Comparison of ENCODE assay signal across 16 cellular contexts in the genomic region with DNA sequence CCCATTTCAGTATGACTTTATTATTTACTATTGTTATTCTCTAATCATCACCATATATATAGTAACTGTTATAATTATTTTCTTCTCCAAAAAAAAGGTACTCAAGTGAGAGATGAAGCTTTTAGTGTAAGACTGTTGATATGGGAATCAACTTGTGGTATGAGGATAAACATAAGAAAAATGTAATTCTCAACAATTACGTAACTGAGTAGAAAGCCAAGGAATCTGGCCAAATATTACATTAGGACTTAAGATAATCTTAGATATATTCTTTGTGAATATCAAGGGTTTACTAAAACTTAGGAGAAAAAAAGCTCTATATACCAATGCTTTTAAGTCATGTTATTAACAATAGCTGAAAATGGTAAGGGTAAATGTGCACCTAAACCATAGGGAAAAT. TPM values are rescaled to one million over a fixed set of nuclear protein-coding genes. Genes with fewer than 3 reads are reported as not detected.
A peak's percentile ranks its signal among the peaks of the same experiment; 100 is the strongest.
DNase-seq lines count a peak whose midpoint lies in the region; ATAC-seq, FAIRE-seq and TF ChIP-seq lines count a peak whose summit lies in the region.
"Had no signal": no experiment of that assay in that cellular context is flagged by ENCODE, and none has a peak within 500 bp of the region (broad histone marks: within the 10 kb centered on the region; RNA-seq: fewer than 3 reads in every experiment).

No MANE protein-coding gene starts in this region.

- no peaks in the 10 kb centered on the region for H4K20me1 ChIP-seq in osteoblast (ENCODE audit: insufficient read depth, low read length)

- H3K4me1 Mint-ChIP-seq in nephron progenitor cell = no peaks in the 10 kb centered on the region
- H3K4me1 Mint-ChIP-seq: CD14-positive monocyte had no signal

- no peak overlapping the region for H3K4me2 ChIP-seq in osteoblast (ENCODE audit: insufficient read depth, low read length)
- H3K4me2 ChIP-seq: KMS-11 had no signal

- no peak for ATAC-seq in HG03378 (IDR thresholded peaks at IDR 0.05; ENCODE audit: unreplicated experiment)
- ATAC-seq: CD8-positive, alpha-beta T cell had no signal

- H3K27me3 ChIP-seq in osteoblast (ENCODE audit: insufficient read depth, low read length) = no peaks in the 10 kb centered on the region

- no peak overlapping the region for H3K27ac ChIP-seq in osteoblast (ENCODE audit: low read depth, low read length)
- H3K27ac ChIP-seq: KMS-11 had no signal

- no peaks in the 10 kb centered on the region for H3K9me3 ChIP-seq in osteoblast (ENCODE audit: low read depth, low read length)

- peaks cover 24% of the 10 kb centered on the region for H3K36me3 Mint-ChIP-seq in nephron progenitor cell (ENCODE audit: low read depth)

- no peak overlapping the region for H3K4me3 ChIP-seq in osteoblast (ENCODE audit: insufficient read depth, low read length)

- no peaks in the 10 kb centered on the region for H3K79me2 ChIP-seq in osteoblast (ENCODE audit: insufficient read depth, low read length)

- H3K4me1 ChIP-seq in osteoblast (ENCODE audit: insufficient read depth, low read length) = peaks cover 4% of the 10 kb centered on the region

- DNase-seq in amniotic epithelial cell (ENCODE audit: low read depth) (peak; percentile 61), fibroblast of peridontal ligament (ENCODE audit: extremely low read depth) (peak; percentile 66), osteoblast (ENCODE audit: insufficient read length, low spot score, missing footprints) (peak; percentile 43), GM20000 (ENCODE audit: low spot score) (no peak), nephron progenitor cell (no peak)
- no peak for DNase-seq in activated CD4-positive, CD25-positive, alpha-beta regulatory T cell (lab: John Stamatoyannopoulos, UW)
- DNase-seq: CD8-positive, alpha-beta T cell; COR-L47 had no signal

- no peak overlapping the region for H3K27ac Mint-ChIP-seq in nephron progenitor cell
- H3K27ac Mint-ChIP-seq: CD8-positive, alpha-beta T cell had no signal

- H2AFZ ChIP-seq in osteoblast (ENCODE audit: low read length) = no peak overlapping the region

- H3K4me3 Mint-ChIP-seq in nephron progenitor cell = no peak overlapping the region
- H3K4me3 Mint-ChIP-seq: CD14-positive monocyte; CD8-positive, alpha-beta T cell had no signal

- H3K27me3 Mint-ChIP-seq in nephron progenitor cell (ENCODE audit: low read depth, poor library complexity) = no peaks in the 10 kb centered on the region

- no peaks in the 10 kb centered on the region for H3K9me3 Mint-ChIP-seq in nephron progenitor cell
- H3K9me3 Mint-ChIP-seq: CD14-positive monocyte; CD8-positive, alpha-beta T cell had no signal

- TF ChIP-seq CTCF in osteoblast (IDR thresholded peaks at IDR 0.05; ENCODE audit: extremely low read depth, low read depth, low read length) = no peak
- no peak for TF ChIP-seq CTCF in GM20000 (IDR thresholded peaks at IDR 0.05; ENCODE audit: extremely low read depth, missing control alignments)
- TF ChIP-seq CTCF in nephron progenitor cell (IDR thresholded peaks at IDR 0.05) = no peak

- peaks cover 20% of the 10 kb centered on the region for H3K36me3 ChIP-seq in osteoblast (ENCODE audit: insufficient read depth, low read length)

- FAIRE-seq in G401.6 (lab: Jason Lieb, UNC) = peak; percentile 46
- FAIRE-seq: A204.1, D721Med, GM12891, H54 had no signal

RNA-seq across cellular contexts. Expression of gene SENP1, which starts 13.3 kb away (rescaled TPM):
- total RNA-seq in osteoblast = 23.9 and 27.4 TPM in 2 replicates

RNA-seq across cellular contexts. Expression of gene PFKM, which starts 26.6 kb away (rescaled TPM):
- 64.8 and 81.0 TPM in 2 replicates for total RNA-seq in osteoblast

Comparison
In these comparisons a context has a peak if more than half of its experiments do, and no peak if none do; other contexts are left out.
1. DNase-seq: peak in amniotic epithelial cell (single experiment), fibroblast of peridontal ligament (single experiment) and osteoblast (single experiment); none in GM20000 (single experiment), nephron progenitor cell (single experiment) and activated CD4-positive, CD25-positive, alpha-beta regulatory T cell (0 of 4).